In the genomic region with DNA sequence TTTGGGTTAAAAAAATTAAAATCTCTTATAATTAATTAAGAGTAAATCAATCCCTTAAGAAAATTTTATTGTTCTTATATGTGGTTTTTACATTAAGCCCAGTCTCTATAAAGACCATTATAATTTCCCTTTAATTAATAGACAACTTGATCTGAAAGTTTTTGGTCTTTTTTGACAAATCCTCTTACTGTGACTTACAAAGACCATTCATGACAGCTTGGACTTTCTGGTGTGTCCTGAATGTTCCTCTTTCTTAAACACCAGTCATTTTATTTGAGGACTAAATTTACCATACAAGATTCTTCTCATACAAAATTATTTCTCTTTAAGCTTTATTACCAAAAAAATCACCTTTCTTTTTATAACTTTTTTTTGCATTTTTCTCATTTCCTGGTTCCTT, we compare ENCODE assay signal across 29 cellular contexts.
"Had no signal": no experiment of that assay in that cellular context is flagged by ENCODE, and none has a peak within 500 bp of the region (broad histone marks: within the 10 kb centered on the region; RNA-seq: fewer than 3 reads in every experiment).

No MANE protein-coding gene starts in this region.

- H3K27ac ChIP-seq: WERI-Rb-1 had no signal

- DNase-seq: activated CD4-positive, alpha-beta memory T cell treated with anti-CD3 and anti-CD28 coated beads, Interleukin-2, amount 10 ng/mL, durations not matched to agents 7 days and 5 days; activated CD4-positive, alpha-beta T cell treated with anti-CD3 and anti-CD28 coated beads for 1 hour; activated CD4-positive, alpha-beta T cell treated with anti-CD3 and anti-CD28 coated beads for 48 hours; activated CD4-positive, CD25-positive, alpha-beta regulatory T cell; activated CD8-positive, alpha-beta memory T cell treated with anti-CD3 and anti-CD28 coated beads for 24 hours; activated CD8-positive, alpha-beta memory T cell treated with anti-CD3 and anti-CD28 coated beads, Interleukin-2, amount 10 ng/mL, durations not matched to agents 7 days and 5 days; activated CD8-positive, alpha-beta memory T cell treated with anti-CD3 and anti-CD28 coated beads, Interleukin-2, amount 50 U/mL, for 48 hours; activated effector memory CD4-positive, alpha-beta T cell treated with Interleukin-2 at 50 U/mL for 16 hours; activated naive CD4-positive, alpha-beta T cell treated with anti-CD3 and anti-CD28 coated beads, Interleukin-2, amount 10 ng/mL, durations not matched to agents 7 days and 5 days; activated naive CD8-positive, alpha-beta T cell treated with anti-CD3 and anti-CD28 coated beads, Interleukin-2, amount 50 U/mL, for 24 hours; activated T-cell treated with anti-CD3 and anti-CD28 coated beads, Interleukin-2, amount 50 U/mL, for 48 hours; anterior cingulate cortex; caudate nucleus; cerebellar nuclear complex; MM.1S; NCI-H1105; NCI-H1417 treated with DMSO at 0.1 percent for 48 hours; NCI-H1694; NCI-H1930; NCI-H345; NCI-H524 treated with DMSO at 0.1 percent for 48 hours; NK-92 treated with Interleukin-12 subunit alpha and Interleukin-12 subunit beta, amount 100 ng/mL, for 24 hours; Right ventricle myocardium superior; SW 1271; T-helper 1 cell; T-helper 2 cell; T-helper 9 cell; WERI-Rb-1 had no signal

- H3K36me3 ChIP-seq: WERI-Rb-1 had no signal

- FAIRE-seq: bronchial epithelial cell had no signal
